In genomic region chr6:29976253-29976587, GRCh38 we compare ENCODE assay signal across 8 cellular contexts. TPM values are rescaled to one million over a fixed set of nuclear protein-coding genes. Genes with fewer than 3 reads are reported as not detected.
A peak's percentile ranks its signal among the peaks of the same experiment; 100 is the strongest.
DNase-seq lines count a peak whose midpoint lies in the region; ATAC-seq and TF ChIP-seq lines count a peak whose summit lies in the region.

No MANE protein-coding gene starts in this region.

- no peaks in the 10 kb centered on the region for H3K79me1 ChIP-seq in trophoblast cell (ENCODE audit: low read length)

- H3K36me3 ChIP-seq in ES-I3 (ENCODE audit: insufficient read depth, low read length): no peaks in the 10 kb centered on the region
- H3K36me3 ChIP-seq in SK-N-MC (ENCODE audit: insufficient read depth, low read length): no peaks in the 10 kb centered on the region
- H3K36me3 ChIP-seq in esophagus squamous epithelium: no peaks in the 10 kb centered on the region
- H3K36me3 ChIP-seq in trophoblast cell (ENCODE audit: control insufficient read depth in 1 of 2, insufficient read depth in 2 of 2, low read length in 2 of 2): no peaks in the 10 kb centered on the region

- H3K4me3 ChIP-seq in SK-N-MC: peak overlapping the region; percentile 89
- H3K4me3 ChIP-seq in esophagus squamous epithelium: peak overlapping the region; percentile 32 to 69 (median 50)
- H3K4me3 ChIP-seq in trophoblast cell (ENCODE audit: low read depth, low read length): no peak overlapping the region

- no peak overlapping the region for H2BK120ac ChIP-seq in trophoblast cell (ENCODE audit: insufficient read depth, low read length, poor library complexity)

- ATAC-seq in HG03442 (IDR thresholded peaks at IDR 0.05; ENCODE audit: unreplicated experiment) (no peak), HG02759 (IDR thresholded peaks at IDR 0.05; ENCODE audit: unreplicated experiment) (no peak)

- no peak overlapping the region for H2BK12ac ChIP-seq in trophoblast cell (ENCODE audit: low read length)

- no peak for TF ChIP-seq POLR2A in esophagus squamous epithelium (IDR thresholded peaks at IDR 0.05)

- H4K12ac ChIP-seq in trophoblast cell (ENCODE audit: low read depth, low read length): no peak overlapping the region

- intact Hi-C loops in esophagus squamous epithelium (cut with DNase I): no loop called here

- peaks cover 3% of the 10 kb centered on the region; the same call in 1 of the 2 replicates for H3K4me1 ChIP-seq in ES-I3 (ENCODE audit: insufficient read depth, low read length)
- peaks cover 3 to 36% (median 6%) of the 10 kb centered on the region in 3 donors for H3K4me1 ChIP-seq in esophagus squamous epithelium
- H3K4me1 ChIP-seq in trophoblast cell (ENCODE audit: control insufficient read depth in 1 of 2, insufficient read depth in 2 of 2, low read length in 2 of 2): peaks cover 0 to 6% of the 10 kb centered on the region in 2 experiments

- TF ChIP-seq CTCF in esophagus squamous epithelium (IDR thresholded peaks at IDR 0.05): no peak

- peak overlapping the region; percentile 63 for H3K4me2 ChIP-seq in trophoblast cell (ENCODE audit: low read length)

- H3K9ac ChIP-seq in ES-I3 (ENCODE audit: low read depth, low read length): peak overlapping the region; percentile 67; the same call in 1 of the 2 replicates
- peak overlapping the region; percentile 74 for H3K9ac ChIP-seq in SK-N-MC (ENCODE audit: insufficient read length)
- no peak overlapping the region for H3K9ac ChIP-seq in trophoblast cell (ENCODE audit: low read length)

- peaks cover 0 to 39% (median 0%) of the 10 kb centered on the region in 4 donors for H3K27me3 ChIP-seq in esophagus squamous epithelium
- peaks cover 20% of the 10 kb centered on the region for H3K27me3 ChIP-seq in trophoblast cell (ENCODE audit: insufficient read depth, low read length)

- no peak overlapping the region for H4K8ac ChIP-seq in trophoblast cell (ENCODE audit: low read depth, low read length)

- no peak overlapping the region for H4K91ac ChIP-seq in trophoblast cell (ENCODE audit: low read depth, low read length)

- 6 to 17% methylated on average over 5 to 8 of the region's 8 CpGs for WGBS in esophagus squamous epithelium, 2 donors
- WGBS in trophoblast cell (ENCODE audit: extremely low coverage, insufficient coverage, insufficient read length): no CpG with 5 or more reads among the region's 8 CpGs

- no peaks in the 10 kb centered on the region for H3K79me2 ChIP-seq in trophoblast cell (ENCODE audit: control insufficient read depth, insufficient read depth, low read length, poor library complexity)

- no peak for DNase-seq in SK-N-MC (ENCODE audit: low read depth, low spot score)
- no peak for DNase-seq in esophagus squamous epithelium (lab: John Stamatoyannopoulos, UW)
- no peak for DNase-seq in trophoblast cell
- no peak for DNase-seq in OCI-M1 (lab: John Stamatoyannopoulos, UW)
- DNase-seq in ecto neural progenitor cell (ENCODE audit: low spot score): no peak

- H3K4ac ChIP-seq in trophoblast cell (ENCODE audit: low read depth, low read length): no peak overlapping the region

- H2AK5ac ChIP-seq in trophoblast cell (ENCODE audit: low read length): no peak overlapping the region

- H3K14ac ChIP-seq in trophoblast cell (ENCODE audit: low read length): no peak overlapping the region

- H3K18ac ChIP-seq in trophoblast cell (ENCODE audit: low read length): no peak overlapping the region

- no peak overlapping the region for H2AFZ ChIP-seq in trophoblast cell (ENCODE audit: insufficient read depth, low read length, poor library complexity)

- H3K23ac ChIP-seq in trophoblast cell (ENCODE audit: low read length): no peak overlapping the region

- H3K9me3 ChIP-seq in ES-I3 (ENCODE audit: control insufficient read depth, insufficient read depth, low read length): no peaks in the 10 kb centered on the region
- no peaks in the 10 kb centered on the region for H3K9me3 ChIP-seq in SK-N-MC (ENCODE audit: low read depth, low read length)
- no peaks in the 10 kb centered on the region for H3K9me3 ChIP-seq in esophagus squamous epithelium
- H3K9me3 ChIP-seq in trophoblast cell (ENCODE audit: insufficient read depth, low read depth, low read length): peaks cover 2% of the 10 kb centered on the region

- no peak overlapping the region for H3K27ac ChIP-seq in SK-N-MC
- H3K27ac ChIP-seq in esophagus squamous epithelium: peak overlapping the region; percentile 79 to 92 (median 86)
- no peak overlapping the region for H3K27ac ChIP-seq in trophoblast cell (ENCODE audit: low read depth, low read length)

- H2BK5ac ChIP-seq in trophoblast cell (ENCODE audit: low read depth, low read length, poor library complexity): no peak overlapping the region

RNA-seq across cellular contexts. Expression of gene HLA-A, which starts 33.9 kb away (rescaled TPM):
- total RNA-seq in esophagus squamous epithelium: 1,000 to 10,000 TPM in 1 of 4 donors, 100 to 1,000 TPM in 3; 182 to 1,095 (median 304) TPM
- polyA plus RNA-seq in trophoblast cell (2013): 12.3 and 12.5 TPM in 2 replicates

Comparison
In these comparisons a context has a peak if more than half of its experiments do, and no peak if none do; other contexts are left out.
1. H3K27ac ChIP-seq: peak in esophagus squamous epithelium (4 of 4); none in SK-N-MC (single experiment) and trophoblast cell (single experiment).